21 cellular contexts compared by ENCODE assay signal in the genomic region with DNA sequence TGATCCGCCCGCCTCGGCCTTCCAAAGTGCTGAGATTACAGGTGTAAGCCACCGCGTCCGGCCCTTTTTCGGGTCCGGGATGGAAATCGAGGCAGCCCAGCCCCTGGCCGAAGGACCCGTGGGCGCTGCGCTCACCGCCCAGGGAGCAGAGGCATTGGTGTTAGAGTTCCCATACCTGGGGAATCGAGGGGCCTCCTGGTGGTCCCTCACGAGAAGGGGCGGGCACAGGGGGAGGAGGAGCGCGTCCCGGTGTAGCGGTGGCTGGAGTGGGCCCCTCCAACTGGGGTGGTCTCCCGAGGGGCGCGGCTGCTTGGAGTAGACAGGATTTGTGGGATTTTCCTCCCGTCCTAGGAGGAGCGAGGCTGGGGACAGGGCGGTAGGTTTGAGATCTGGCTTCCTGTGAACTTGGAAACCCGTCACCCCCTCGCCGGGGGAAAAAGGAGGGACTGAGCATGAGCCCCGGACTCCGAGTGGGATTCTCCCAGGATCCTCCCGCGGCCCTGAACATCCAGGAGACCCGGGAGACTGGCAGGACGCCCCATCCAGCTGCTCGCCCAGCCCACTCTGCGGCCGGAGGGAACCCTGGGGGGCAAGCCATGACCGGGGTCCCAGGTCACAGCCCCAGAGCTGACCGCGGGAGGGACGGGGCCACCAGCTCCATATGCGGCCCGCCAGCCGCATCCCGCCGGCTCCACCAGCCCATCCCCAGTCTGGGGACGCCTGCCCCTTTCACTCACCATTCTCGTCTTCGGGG.
DNase-seq lines count a peak whose midpoint lies in the region; ATAC-seq and TF ChIP-seq lines count a peak whose summit lies in the region.
"Had no signal": no experiment of that assay in that cellular context is flagged by ENCODE, and none has a peak within 500 bp of the region (broad histone marks: within the 10 kb centered on the region; RNA-seq: fewer than 3 reads in every experiment).

No MANE protein-coding gene starts in this region.

- H3K9me3 Mint-ChIP-seq in GM23338 = peaks cover 3% of the 10 kb centered on the region; the same call in 1 of the 3 replicates
- H3K9me3 Mint-ChIP-seq in activated T-helper 17 cell treated with anti-CD3 and anti-CD28 coated beads, Interleukin-2, amount 50 U/mL, for 72 hours = no peaks in the 10 kb centered on the region
- H3K9me3 Mint-ChIP-seq: CD8-positive, alpha-beta T cell had no signal

- peak overlapping the region; percentile 84; the same call in 2 of the 3 replicates for H3K4me3 Mint-ChIP-seq in GM23338
- no peak overlapping the region for H3K4me3 Mint-ChIP-seq in activated T-helper 17 cell treated with anti-CD3 and anti-CD28 coated beads, Interleukin-2, amount 50 U/mL, for 72 hours
- H3K4me3 Mint-ChIP-seq: CD8-positive, alpha-beta T cell had no signal

- H3K36me3 Mint-ChIP-seq in GM23338 (ENCODE audit: low read depth) = no peaks in the 10 kb centered on the region
- H3K36me3 Mint-ChIP-seq in activated T-helper 17 cell treated with anti-CD3 and anti-CD28 coated beads, Interleukin-2, amount 50 U/mL, for 72 hours (ENCODE audit: low read depth) = no peaks in the 10 kb centered on the region
- H3K36me3 Mint-ChIP-seq: CD8-positive, alpha-beta T cell had no signal

- no peaks in the 10 kb centered on the region for H3K9me2 ChIP-seq in GM23338 (ENCODE audit: insufficient read depth)

- no peaks in the 10 kb centered on the region for H3K9me3 ChIP-seq in iPS-18c (ENCODE audit: control insufficient read depth, insufficient read depth, low read length)
- H3K9me3 ChIP-seq in osteoblast (ENCODE audit: low read depth, low read length) = no peaks in the 10 kb centered on the region

- peaks cover 6% of the 10 kb centered on the region; the same call in 1 of the 2 replicates for H3K4me1 ChIP-seq in GM23338 (ENCODE audit: insufficient read depth)
- no peaks in the 10 kb centered on the region for H3K4me1 ChIP-seq in osteoblast (ENCODE audit: insufficient read depth, low read length)
- H3K4me1 ChIP-seq: BLaER1 had no signal

- H2AFZ ChIP-seq in GM23338 (peak overlapping the region; percentile 99), osteoblast (ENCODE audit: low read length) (no peak overlapping the region)

- H3K27me3 ChIP-seq in GM23338 (ENCODE audit: insufficient read depth) = peaks cover 73% of the 10 kb centered on the region
- peaks cover 69% of the 10 kb centered on the region for H3K27me3 ChIP-seq in osteoblast (ENCODE audit: insufficient read depth, low read length)
- H3K27me3 ChIP-seq: BLaER1 had no signal

- H3K27me3 Mint-ChIP-seq in GM23338 (ENCODE audit: insufficient read depth, low read depth, poor library complexity) = peaks cover 51% of the 10 kb centered on the region
- peaks cover 47% of the 10 kb centered on the region for H3K27me3 Mint-ChIP-seq in activated T-helper 17 cell treated with anti-CD3 and anti-CD28 coated beads, Interleukin-2, amount 50 U/mL, for 72 hours

- no peaks in the 10 kb centered on the region for H4K20me1 ChIP-seq in GM23338 (replicated peaks; ENCODE audit: insufficient read depth)
- no peaks in the 10 kb centered on the region for H4K20me1 ChIP-seq in osteoblast (ENCODE audit: insufficient read depth, low read length)
- H4K20me1 ChIP-seq: BLaER1 had no signal

- H3K36me3 ChIP-seq in GM23338 (ENCODE audit: insufficient read depth) = no peaks in the 10 kb centered on the region; the same call in 1 of the 2 replicates
- H3K36me3 ChIP-seq in osteoblast (ENCODE audit: insufficient read depth, low read length) = no peaks in the 10 kb centered on the region
- H3K36me3 ChIP-seq: BLaER1 had no signal

- peak overlapping the region; percentile 79 for H3K4me3 ChIP-seq in GM23338
- H3K4me3 ChIP-seq in iPS-18c (ENCODE audit: insufficient read depth, low read depth, low read length) = peak overlapping the region; percentile 20; the same call in 1 of the 2 replicates
- H3K4me3 ChIP-seq in osteoblast (ENCODE audit: insufficient read depth, low read length) = no peak overlapping the region
- H3K4me3 ChIP-seq: BLaER1 had no signal

- ATAC-seq in GM23338 (peak; percentile 9), GM19023 (IDR thresholded peaks at IDR 0.05; ENCODE audit: unreplicated experiment) (no peak)
- ATAC-seq in activated T-helper 17 cell treated with anti-CD3 and anti-CD28 coated beads, Interleukin-2, amount 50 U/mL, for 72 hours (replicated peaks) = no peak
- ATAC-seq: CD8-positive, alpha-beta T cell had no signal

- DNase-seq in GM23338 (ENCODE audit: low spot score) (peak; percentile 44), osteoblast (ENCODE audit: insufficient read length, low spot score, missing footprints) (peak; percentile 83), CD1c-positive myeloid dendritic cell (ENCODE audit: extremely low spot score) (no peak)
- no peak for DNase-seq in stimulated activated CD4-positive, alpha-beta T cell treated with anti-CD3 and anti-CD28 coated beads, Interleukin-4, amount 100 ng/mL, for 24 hours
- DNase-seq: Calu3; CD8-positive, alpha-beta T cell; DMS53; MM.1S; NCI-H1092; NCI-H1436 treated with DMSO at 0.1 percent for 48 hours; NCI-H2029; NCI-H345; NCI-H524 treated with DMSO at 0.1 percent for 48 hours; PC-3; RPMI8226; SHP77 treated with DMSO at 0.1 percent for 48 hours had no signal

- H3F3A ChIP-seq in GM23338 (replicated peaks; ENCODE audit: low read depth) = no peaks in the 10 kb centered on the region

- H3K79me2 ChIP-seq in GM23338 (replicated peaks; ENCODE audit: insufficient read depth) = no peaks in the 10 kb centered on the region
- no peaks in the 10 kb centered on the region for H3K79me2 ChIP-seq in osteoblast (ENCODE audit: insufficient read depth, low read length)

- peaks cover 2% of the 10 kb centered on the region; the same call in 1 of the 3 replicates for H3K4me1 Mint-ChIP-seq in GM23338
- H3K4me1 Mint-ChIP-seq in activated T-helper 17 cell treated with anti-CD3 and anti-CD28 coated beads, Interleukin-2, amount 50 U/mL, for 72 hours = no peaks in the 10 kb centered on the region

- H3K27ac Mint-ChIP-seq in GM23338 = no peak overlapping the region
- no peak overlapping the region for H3K27ac Mint-ChIP-seq in activated T-helper 17 cell treated with anti-CD3 and anti-CD28 coated beads, Interleukin-2, amount 50 U/mL, for 72 hours
- H3K27ac Mint-ChIP-seq: CD8-positive, alpha-beta T cell had no signal

- H3K4me2 ChIP-seq in GM23338 (peak overlapping the region; percentile 94), osteoblast (ENCODE audit: insufficient read depth, low read length) (no peak overlapping the region)
- H3K4me2 ChIP-seq: BLaER1 had no signal

- H3K27ac ChIP-seq in GM23338 (ENCODE audit: low read depth) = no peak overlapping the region
- peak overlapping the region; percentile 55 for H3K27ac ChIP-seq in VCaP
- H3K27ac ChIP-seq in osteoblast (ENCODE audit: low read depth, low read length) = no peak overlapping the region
- H3K27ac ChIP-seq: BLaER1 had no signal

- no peak for TF ChIP-seq CTCF in GM23338 (conservative IDR thresholded peaks at IDR 0.05; ENCODE audit: low read depth in 2 of 2)
- TF ChIP-seq CTCF in VCaP (conservative IDR thresholded peaks at IDR 0.05) = no peak
- TF ChIP-seq CTCF in osteoblast (IDR thresholded peaks at IDR 0.05; ENCODE audit: extremely low read depth, low read depth, low read length) = no peak

TF ChIP-seq in GM23338, 12 proteins besides CTCF, POLR2A, EP300 and RAD21 (continues in another document):
- no peak for TF ChIP-seq EZH2phosphoT487 (IDR thresholded peaks at IDR 0.05; ENCODE audit: unreplicated experiment)

Comparison
In these comparisons a context has a peak if more than half of its experiments do, and no peak if none do; other contexts are left out.
1. DNase-seq: peak in GM23338 (single experiment) and osteoblast (single experiment); none in stimulated activated CD4-positive, alpha-beta T cell treated with anti-CD3 and anti-CD28 coated beads, Interleukin-4, amount 100 ng/mL, for 24 hours (single experiment) and CD1c-positive myeloid dendritic cell (single experiment).